In genomic region chr6:27812078-27812804, GRCh38 we compare ENCODE assay signal across 1 cellular context.
A peak's percentile ranks its signal among the peaks of the same experiment; 100 is the strongest.
TF ChIP-seq lines count a peak whose summit lies in the region.

No MANE protein-coding gene starts in this region.

TF ChIP-seq in K562, 482 proteins besides CTCF, POLR2A, EP300 and RAD21 (continued from another document and continues in another):
- TF ChIP-seq SNIP1 (IDR thresholded peaks at IDR 0.05; ENCODE audit: low read depth) (no peak), BCLAF1 (IDR thresholded peaks at IDR 0.05; ENCODE audit: borderline replicate concordance in 1 of 2, control insufficient read depth in 1 of 2, low read depth in 2 of 2, low read length in 1 of 2) (no peak), NRF1 (conservative IDR thresholded peaks at IDR 0.05 in 1 of 2, IDR thresholded peaks at IDR 0.05 in 1 of 2) (no peak; a peak in 1 of 4 replicates), KLF1 (tag; IDR thresholded peaks at IDR 0.05) (no peak), NR2F6 (CRISPR knock-in tag; IDR thresholded peaks at IDR 0.05) (no peak), NR4A1 (CRISPR knock-in tag; IDR thresholded peaks at IDR 0.05) (no peak), NR4A1 (tag; IDR thresholded peaks at IDR 0.05) (no peak), ZFP91 (CRISPR knock-in tag; IDR thresholded peaks at IDR 0.05) (no peak), ZHX1 (conservative IDR thresholded peaks at IDR 0.05; ENCODE audit: low read length) (no peak), FOXP1 (CRISPR knock-in tag; IDR thresholded peaks at IDR 0.05) (no peak), MEF2D (tag; conservative IDR thresholded peaks at IDR 0.05; ENCODE audit: low read depth) (no peak), MECOM (CRISPR knock-in tag; IDR thresholded peaks at IDR 0.05) (no peak), MCM3 (IDR thresholded peaks at IDR 0.05) (no peak), MCM7 (IDR thresholded peaks at IDR 0.05) (no peak), ZBTB26 (CRISPR knock-in tag; IDR thresholded peaks at IDR 0.05) (no peak), ZNF740 (CRISPR knock-in tag; IDR thresholded peaks at IDR 0.05) (0 out of 2 replicates have a peak, but pooled peaks have one; percentile 12), ZNF740 (tag; IDR thresholded peaks at IDR 0.05) (no peak), KAT2B (IDR thresholded peaks at IDR 0.05; ENCODE audit: low read depth, low read length) (no peak), ZNF507 (tag; conservative IDR thresholded peaks at IDR 0.05) (no peak), CTCFL (IDR thresholded peaks at IDR 0.05; ENCODE audit: borderline replicate concordance, insufficient read depth, low read depth, low read length, poor library complexity, severe bottlenecking) (no peak), BCL6 (CRISPR knock-in tag; IDR thresholded peaks at IDR 0.05) (no peak), MTA3 (IDR thresholded peaks at IDR 0.05; ENCODE audit: borderline replicate concordance) (0 out of 2 replicates have a peak, but pooled peaks have one; percentile 15), CCNT2 (IDR thresholded peaks at IDR 0.05; ENCODE audit: borderline replicate concordance, extremely low read depth, insufficient read length, low read depth, low read length) (no peak), ZNF431 (CRISPR knock-in tag; IDR thresholded peaks at IDR 0.05) (no peak), FOXJ3 (CRISPR knock-in tag; IDR thresholded peaks at IDR 0.05) (no peak), ZNF316 (IDR thresholded peaks at IDR 0.05) (peak; percentile 28), STAT5A (IDR thresholded peaks at IDR 0.05; ENCODE audit: borderline replicate concordance, low read length) (no peak), ZNF282 (CRISPR knock-in tag; IDR thresholded peaks at IDR 0.05) (no peak), SMARCB1 (IDR thresholded peaks at IDR 0.05; ENCODE audit: insufficient read length, low read depth) (no peak), ZNF395 (CRISPR knock-in tag; IDR thresholded peaks at IDR 0.05) (no peak), ZKSCAN8 (CRISPR knock-in tag; IDR thresholded peaks at IDR 0.05) (no peak), CHD4 (IDR thresholded peaks at IDR 0.05; ENCODE audit: insufficient read depth, insufficient replicate concordance, low read depth, low read length, poor library complexity, severe bottlenecking) (no peak), MTA2 (IDR thresholded peaks at IDR 0.05; ENCODE audit: low read depth) (no peak), SMARCA4 (IDR thresholded peaks at IDR 0.05) (no peak), CBX1 (IDR thresholded peaks at IDR 0.05; ENCODE audit: low read depth) (no peak), GTF2A2 (tag; IDR thresholded peaks at IDR 0.05) (no peak), POLR3A (IDR thresholded peaks at IDR 0.05; ENCODE audit: borderline replicate concordance, extremely low read depth, insufficient read depth, insufficient read length) (no peak), CHD1 (IDR thresholded peaks at IDR 0.05; ENCODE audit: low read length) (peak; percentile 43), ATF2 (CRISPR knock-in tag; IDR thresholded peaks at IDR 0.05) (no peak), ZNF274 (IDR thresholded peaks at IDR 0.05; ENCODE audit: borderline replicate concordance, low read depth, low read length) (no peak), ELF2 (CRISPR knock-in tag; IDR thresholded peaks at IDR 0.05) (no peak), GABPB2 (CRISPR knock-in tag; conservative IDR thresholded peaks at IDR 0.05) (no peak), FOXK2 (conservative IDR thresholded peaks at IDR 0.05 in 1 of 2, IDR thresholded peaks at IDR 0.05 in 1 of 2; ENCODE audit: low read depth in 2 of 2) (peak in 1 of 2 experiments; percentile 29; a peak in 1 of 4 replicates), TFAP4 (CRISPR knock-in tag; IDR thresholded peaks at IDR 0.05; ENCODE audit: borderline replicate concordance) (no peak)
